11 cellular contexts compared by ENCODE assay signal in genomic region chr2:149527998-149528775, GRCh38.
"Had no signal": no experiment of that assay in that cellular context is flagged by ENCODE, and none has a peak within 500 bp of the region (broad histone marks: within the 10 kb centered on the region; RNA-seq: fewer than 3 reads in every experiment).

No MANE protein-coding gene starts in this region.

- H3K36me3 Mint-ChIP-seq: activated naive CD8-positive, alpha-beta T cell treated with anti-CD3 and anti-CD28 coated beads, Interleukin-2, amount 10 ng/mL, durations not matched to agents 7 days and 5 days had no signal

- H3K27ac Mint-ChIP-seq: activated naive CD8-positive, alpha-beta T cell treated with anti-CD3 and anti-CD28 coated beads, Interleukin-2, amount 10 ng/mL, durations not matched to agents 7 days and 5 days; activated T-helper 1 cell treated with anti-CD3 and anti-CD28 coated beads, Interleukin-12 subunit alpha, Interleukin-12 subunit beta, Interleukin-2, Interleukin-4 antibody, amounts not matched to agents 30 ng/mL and 10 ng/mL and 1 ng/mL, durations not matched to agents 14 hours and 24 hours and 36 hours; naive thymus-derived CD8-positive, alpha-beta T cell had no signal

- H3K4me1 Mint-ChIP-seq: activated naive CD8-positive, alpha-beta T cell treated with anti-CD3 and anti-CD28 coated beads, Interleukin-2, amount 10 ng/mL, durations not matched to agents 7 days and 5 days; naive thymus-derived CD8-positive, alpha-beta T cell had no signal

- H3K4me3 Mint-ChIP-seq: activated naive CD8-positive, alpha-beta T cell treated with anti-CD3 and anti-CD28 coated beads, Interleukin-2, amount 10 ng/mL, durations not matched to agents 7 days and 5 days; activated T-helper 1 cell treated with anti-CD3 and anti-CD28 coated beads, Interleukin-12 subunit alpha, Interleukin-12 subunit beta, Interleukin-2, Interleukin-4 antibody, amounts not matched to agents 30 ng/mL and 10 ng/mL and 1 ng/mL, durations not matched to agents 14 hours and 24 hours and 36 hours; naive thymus-derived CD8-positive, alpha-beta T cell had no signal

- DNase-seq: activated naive CD8-positive, alpha-beta T cell treated with anti-CD3 and anti-CD28 coated beads, Interleukin-2, amount 10 ng/mL, durations not matched to agents 7 days and 5 days; dermis blood vessel endothelial cell; gastrocnemius medialis; heart left ventricle; left colon; mammary epithelial cell; naive thymus-derived CD8-positive, alpha-beta T cell; posterior cingulate gyrus; stimulated activated CD4-positive, alpha-beta T cell treated with anti-CD3 and anti-CD28 coated beads, Interleukin-4, amount 100 ng/mL, for 24 hours; stimulated activated naive CD4-positive, alpha-beta T cell had no signal

- H3K9me3 Mint-ChIP-seq: activated naive CD8-positive, alpha-beta T cell treated with anti-CD3 and anti-CD28 coated beads, Interleukin-2, amount 10 ng/mL, durations not matched to agents 7 days and 5 days; activated T-helper 1 cell treated with anti-CD3 and anti-CD28 coated beads, Interleukin-12 subunit alpha, Interleukin-12 subunit beta, Interleukin-2, Interleukin-4 antibody, amounts not matched to agents 30 ng/mL and 10 ng/mL and 1 ng/mL, durations not matched to agents 14 hours and 24 hours and 36 hours had no signal
